ENCODE assay signal across 1 cellular context in genomic region chr1:211324992-211325775, GRCh38.
TF ChIP-seq lines count a peak whose summit lies in the region.

No MANE protein-coding gene starts in this region.

TF ChIP-seq in HCT116, 20 proteins besides CTCF, POLR2A, EP300 and RAD21 (continued from another document):
- TF ChIP-seq REST (IDR thresholded peaks at IDR 0.05; ENCODE audit: low read depth) (no peak), EGR1 (IDR thresholded peaks at IDR 0.05; ENCODE audit: low read depth) (no peak), ATF3 (IDR thresholded peaks at IDR 0.05) (no peak), SP1 (IDR thresholded peaks at IDR 0.05; ENCODE audit: low read depth) (no peak), ZNF274 (IDR thresholded peaks at IDR 0.05; ENCODE audit: low read depth, low read length) (no peak), ZFX (IDR thresholded peaks at IDR 0.05) (no peak), MAX (IDR thresholded peaks at IDR 0.05) (no peak), YY1 (IDR thresholded peaks at IDR 0.05; ENCODE audit: extremely low read depth, insufficient replicate concordance, low read depth, low read length) (no peak), CEBPB (IDR thresholded peaks at IDR 0.05; ENCODE audit: low read depth) (no peak), JUND (IDR thresholded peaks at IDR 0.05) (no peak)
